Comparison of ENCODE assay signal across 35 cellular contexts in the genomic region with DNA sequence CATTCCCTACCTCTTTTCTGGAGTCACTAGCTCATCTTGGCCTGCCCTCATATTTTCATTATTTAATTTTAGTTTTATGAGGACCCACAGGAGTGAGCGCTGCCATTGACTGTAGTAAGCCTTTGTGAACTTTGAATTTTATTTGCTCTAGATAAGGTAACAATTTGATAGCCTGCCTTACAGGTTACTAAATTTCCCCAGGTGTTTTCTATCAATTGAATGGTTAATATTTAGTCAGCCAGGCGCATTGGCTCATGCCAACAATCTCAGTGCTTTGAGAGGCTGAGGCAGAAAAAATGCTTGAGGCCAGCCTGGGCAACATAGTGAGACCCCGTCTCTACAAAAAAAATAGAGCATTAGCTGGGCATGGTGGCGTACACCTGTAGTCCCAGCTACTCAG. TPM values are rescaled to one million over a fixed set of nuclear protein-coding genes. Genes with fewer than 3 reads are reported as not detected.
"Had no signal": no experiment of that assay in that cellular context is flagged by ENCODE, and none has a peak within 500 bp of the region (broad histone marks: within the 10 kb centered on the region; RNA-seq: fewer than 3 reads in every experiment).

No MANE protein-coding gene starts in this region.

- DNase-seq: activated CD4-positive, alpha-beta memory T cell treated with anti-CD3 and anti-CD28 coated beads for 36 hours; activated CD4-positive, alpha-beta T cell treated with anti-CD3 and anti-CD28 coated beads for 36 hours; activated CD4-positive, alpha-beta T cell treated with anti-CD3 and anti-CD28 coated beads, Interleukin-2, amount 10 ng/mL, durations not matched to agents 24 days and 14 days; activated CD4-positive, CD25-positive, alpha-beta regulatory T cell; activated CD4-positive, CD25-positive, alpha-beta regulatory T cell treated with anti-CD3 and anti-CD28 coated beads, Interleukin-2, amount 50 U/mL, for 72 hours; activated CD8-positive, alpha-beta memory T cell treated with anti-CD3 and anti-CD28 coated beads, Interleukin-2, amount 10 ng/mL, durations not matched to agents 7 days and 5 days; activated CD8-positive, alpha-beta memory T cell treated with anti-CD3 and anti-CD28 coated beads, Interleukin-2, amount 50 U/mL, for 4 hours; activated CD8-positive, alpha-beta T cell treated with anti-CD3 and anti-CD28 coated beads, Interleukin-2, amount 10 ng/mL, durations not matched to agents 7 days and 5 days; activated effector memory CD4-positive, alpha-beta T cell treated with anti-CD3 and anti-CD28 coated beads, Interleukin-2, amount 50 U/mL, for 16 hours; activated naive CD4-positive, alpha-beta T cell treated with anti-CD3 and anti-CD28 coated beads for 36 hours; activated naive CD8-positive, alpha-beta T cell treated with anti-CD3 and anti-CD28 coated beads for 36 hours; activated naive CD8-positive, alpha-beta T cell treated with anti-CD3 and anti-CD28 coated beads, Interleukin-2, amount 50 U/mL, for 24 hours; activated T-cell treated with anti-CD3 and anti-CD28 coated beads, Interleukin-2, amount 50 U/mL, for 1 hour; activated T-cell treated with anti-CD3 and anti-CD28 coated beads, Interleukin-2, amount 50 U/mL, for 48 hours; adrenal gland; amygdala; aorta; central memory CD4-positive, alpha-beta T cell; cerebellar nuclear complex; dorsolateral prefrontal cortex; effector memory CD4-positive, alpha-beta T cell; endodermal cell; foreskin keratinocyte; gastrocnemius medialis; glutamatergic neuron; T-helper 1 cell; T-helper 17 cell; T1000 had no signal

- H3K27me3 ChIP-seq: adrenal gland, breast epithelium, cardiac muscle cell, esophagus muscularis mucosa, foreskin keratinocyte, gastrocnemius medialis had no signal

- H3K4me1 ChIP-seq: adrenal gland, breast epithelium, esophagus muscularis mucosa, foreskin keratinocyte, gastrocnemius medialis had no signal

- H3K9me3 ChIP-seq: adrenal gland, breast epithelium, gastrocnemius medialis had no signal

- H3K36me3 ChIP-seq: adrenal gland, breast epithelium, cardiac muscle cell, esophagus muscularis mucosa, gastrocnemius medialis had no signal

- ATAC-seq: activated CD4-positive, alpha-beta T cell treated with anti-CD3 and anti-CD28 coated beads for 36 hours; activated CD8-positive, alpha-beta memory T cell treated with anti-CD3 and anti-CD28 coated beads, Interleukin-2, amount 10 ng/mL, durations not matched to agents 7 days and 5 days; activated CD8-positive, alpha-beta T cell treated with anti-CD3 and anti-CD28 coated beads, Interleukin-2, amount 10 ng/mL, durations not matched to agents 7 days and 5 days; activated naive CD8-positive, alpha-beta T cell treated with anti-CD3 and anti-CD28 coated beads, Interleukin-2, amount 50 U/mL, for 24 hours; foreskin keratinocyte; gastrocnemius medialis; T-helper 17 cell had no signal

- H3K4me3 ChIP-seq: adrenal gland, breast epithelium, cardiac muscle cell, coronary artery, dorsolateral prefrontal cortex, esophagus muscularis mucosa, gastrocnemius medialis had no signal

- H3K27ac ChIP-seq: adrenal gland, breast epithelium, cardiac muscle cell, coronary artery, dorsolateral prefrontal cortex, esophagus muscularis mucosa, foreskin keratinocyte, gastrocnemius medialis had no signal

RNA-seq across cellular contexts. Expression of gene DAW1, which starts 50.2 kb away (rescaled TPM):
- total RNA-seq: activated CD4-positive, alpha-beta memory T cell treated with anti-CD3 and anti-CD28 coated beads for 36 hours; activated CD4-positive, alpha-beta T cell treated with anti-CD3 and anti-CD28 coated beads for 36 hours; activated CD4-positive, alpha-beta T cell treated with anti-CD3 and anti-CD28 coated beads, Interleukin-2, amount 10 ng/mL, durations not matched to agents 24 days and 14 days; activated CD8-positive, alpha-beta memory T cell treated with anti-CD3 and anti-CD28 coated beads for 36 hours; activated CD8-positive, alpha-beta memory T cell treated with anti-CD3 and anti-CD28 coated beads, Interleukin-2, amount 10 ng/mL, durations not matched to agents 7 days and 5 days; activated CD8-positive, alpha-beta T cell treated with anti-CD3 and anti-CD28 coated beads, Interleukin-2, amount 10 ng/mL, durations not matched to agents 7 days and 5 days; activated naive CD4-positive, alpha-beta T cell treated with anti-CD3 and anti-CD28 coated beads for 36 hours; activated naive CD8-positive, alpha-beta T cell treated with anti-CD3 and anti-CD28 coated beads for 36 hours; activated T-helper 1 cell treated with anti-CD3 and anti-CD28 coated beads, Interleukin-12 subunit alpha, Interleukin-12 subunit beta, Interleukin-2, Interleukin-4 antibody, amounts not matched to agents 30 ng/mL and 10 ng/mL and 1 ng/mL, durations not matched to agents 14 hours and 24 hours and 36 hours; activated T-helper 2 cell treated with anti-CD3 and anti-CD28 coated beads, Interferon-gamma antibody, Interleukin-2, Interleukin-4, amounts not matched to agents 10 μg/mL and 5 μg/mL and 100 μg/mL, durations not matched to agents 14 hours and 24 hours and 36 hours; breast epithelium; gastrocnemius medialis; T-helper 17 cell had no signal
- polyA plus RNA-seq: adrenal gland, cardiac muscle cell had no signal
